Comparison of ENCODE assay signal across 7 cellular contexts in genomic region chr7:134458341-134458805, GRCh38. TPM values are rescaled to one million over a fixed set of nuclear protein-coding genes. Genes with fewer than 3 reads are reported as not detected.
A peak's percentile ranks its signal among the peaks of the same experiment; 100 is the strongest.
DNase-seq lines count a peak whose midpoint lies in the region; ATAC-seq and TF ChIP-seq lines count a peak whose summit lies in the region.

No MANE protein-coding gene starts in this region.

- H3K27ac ChIP-seq in duodenal mucosa (ENCODE audit: low read depth, low read length), result peak overlapping the region; percentile 57
- H3K27ac ChIP-seq in lung (ENCODE audit: low read depth in 1 of 2, low read length in 1 of 2), result peak overlapping the region; percentile 93

- TF ChIP-seq CTCF in GM13977 (IDR thresholded peaks at IDR 0.05; ENCODE audit: extremely low read depth, insufficient read depth, missing control alignments) (peak; percentile 11), lung (IDR thresholded peaks at IDR 0.05; ENCODE audit: control extremely low read depth, extremely low read depth) (no peak)

- H3K27me3 ChIP-seq in duodenal mucosa (ENCODE audit: control insufficient read depth in 1 of 2, insufficient read depth in 2 of 2, low read length in 2 of 2), result peaks cover 0 to 2% of the 10 kb centered on the region in 2 donors
- no peaks in the 10 kb centered on the region for H3K27me3 ChIP-seq in lung (ENCODE audit: control insufficient read depth, insufficient read depth)

- peak overlapping the region; percentile 59 to 68 for H3K9ac ChIP-seq in duodenal mucosa (ENCODE audit: low read depth in 1 of 2, low read length in 2 of 2)

- H3K36me3 ChIP-seq in duodenal mucosa (ENCODE audit: control insufficient read depth in 1 of 2, insufficient read depth in 2 of 2, low read length in 2 of 2) (no peaks in the 10 kb centered on the region), lung (ENCODE audit: control insufficient read depth in 2 of 2, insufficient read depth in 2 of 2, low read length in 2 of 2) (no peaks in the 10 kb centered on the region)

- ATAC-seq in HG02610 (IDR thresholded peaks at IDR 0.05; ENCODE audit: unreplicated experiment) (peak; percentile 32), lung (ENCODE audit: insufficient read depth, low FRiP score) (peak; percentile 21)

- DNase-seq in GM13977 (ENCODE audit: low spot score), result peak; percentile 75
- peak; percentile 12 for DNase-seq in NCI-H2107 (lab: John Stamatoyannopoulos, UW)
- peak; percentile 24 to 29 for DNase-seq in activated CD4-positive, alpha-beta T cell treated with anti-CD3 and anti-CD28 coated beads, Interleukin-2, amount 50 U/mL, for 24 hours (ENCODE audit: low read depth in 1 of 2, low spot score in 1 of 2)
- no peak for DNase-seq in lung (ENCODE audit: low spot score)
- DNase-seq in stimulated activated CD8-positive, alpha-beta memory T cell treated with anti-CD3 and anti-CD28 coated beads, Interleukin-12 subunit alpha, Interleukin-12 subunit beta, amount 100 ng/mL, for 4 hours (ENCODE audit: low read depth), result peak; percentile 48

- 0 to 1% methylated on average over 36 to 37 of the region's 37 CpGs for WGBS in lung, 2 donors

- H3K4me3 ChIP-seq in duodenal mucosa (ENCODE audit: low read depth in 1 of 2, low read length in 2 of 2), result peak overlapping the region; percentile 74 to 84
- H3K4me3 ChIP-seq in lung, result peak overlapping the region; percentile 81

- no peaks in the 10 kb centered on the region for H3K9me3 ChIP-seq in duodenal mucosa (ENCODE audit: control insufficient read depth in 1 of 2, low read length in 2 of 2)
- H3K9me3 ChIP-seq in lung (ENCODE audit: control insufficient read depth in 2 of 2, insufficient read depth in 1 of 2, low read length in 1 of 2), result no peaks in the 10 kb centered on the region

- peaks cover 13 to 26% of the 10 kb centered on the region in 2 donors for H3K4me1 ChIP-seq in duodenal mucosa (ENCODE audit: control insufficient read depth in 1 of 2, insufficient read depth in 2 of 2, low read length in 2 of 2)
- H3K4me1 ChIP-seq in lung (ENCODE audit: control insufficient read depth in 2 of 2, insufficient read depth in 2 of 2, low read length in 2 of 2), result peaks cover 7 to 21% of the 10 kb centered on the region in 2 donors

- in situ Hi-C loops in GM13977 (cut with MboI; ENCODE audit: low pct_unique_long_range_greater_than_20kb, low sequenced_read_pairs, unreplicated experiment), result no loop called here

RNA-seq across cellular contexts. Expression of gene AKR1B1, which starts 0.5 kb away (rescaled TPM):
- total RNA-seq in lung, result 10 to 100 TPM; 27.0 to 76.0 TPM
- polyA plus RNA-seq in lung, result 10 to 100 TPM; 41.2 to 51.7 TPM
